ENCODE assay signal across 13 cellular contexts in the genomic region with DNA sequence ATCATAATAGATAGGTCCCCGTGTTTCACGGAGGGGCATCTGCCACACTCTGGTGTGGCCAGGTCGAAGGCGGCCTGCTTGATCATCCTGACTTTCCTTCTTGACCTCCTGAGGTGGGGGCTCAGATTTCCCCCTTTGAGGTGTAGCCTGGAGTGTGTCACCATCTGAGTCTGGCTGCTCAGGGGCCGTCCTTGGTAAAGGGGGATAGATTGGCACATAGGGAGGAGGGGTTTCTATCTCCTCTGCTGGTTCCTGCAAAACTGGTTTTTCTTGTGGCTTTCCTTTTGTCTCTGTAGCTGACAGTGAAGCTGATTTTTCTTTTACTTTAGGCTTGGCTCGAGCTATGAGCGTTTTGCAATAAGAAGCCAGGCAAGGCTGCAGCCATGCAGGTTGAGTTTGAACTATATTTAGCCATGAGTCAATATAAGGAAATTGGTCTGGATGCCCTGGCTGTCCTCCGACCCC. TPM values are rescaled to one million over a fixed set of nuclear protein-coding genes. Genes with fewer than 3 reads are reported as not detected.
DNase-seq lines count a peak whose midpoint lies in the region; ATAC-seq and TF ChIP-seq lines count a peak whose summit lies in the region.
"Had no signal": no experiment of that assay in that cellular context is flagged by ENCODE, and none has a peak within 500 bp of the region (broad histone marks: within the 10 kb centered on the region; RNA-seq: fewer than 3 reads in every experiment).

No MANE protein-coding gene starts in this region.

- H3K4me3 Mint-ChIP-seq in endothelial cell (ENCODE audit: unreplicated experiment): peak overlapping the region; percentile 86
- H3K4me3 Mint-ChIP-seq: CD4-positive, alpha-beta memory T cell; immature natural killer cell; T-helper 17 cell had no signal

- H3K36me3 Mint-ChIP-seq in endothelial cell (ENCODE audit: low read depth, unreplicated experiment): peaks cover 82% of the 10 kb centered on the region

- POLR2A ChIA-PET in GM10248 (lab: Yijun Ruan, JAX): no interaction called here

- H3K27me3 Mint-ChIP-seq in endothelial cell (ENCODE audit: unreplicated experiment): peaks cover 12% of the 10 kb centered on the region
- H3K27me3 Mint-ChIP-seq: CD4-positive, alpha-beta memory T cell; T-helper 17 cell had no signal

- CTCF ChIA-PET in GM10248 (lab: Yijun Ruan, JAX): no interaction called here

- ATAC-seq in GM18505 (IDR thresholded peaks at IDR 0.05; ENCODE audit: unreplicated experiment): no peak
- ATAC-seq in GM21576 (IDR thresholded peaks at IDR 0.05; ENCODE audit: unreplicated experiment): no peak
- ATAC-seq: T-helper 17 cell had no signal

- TF ChIP-seq POLR2A in GM18505 (IDR thresholded peaks at IDR 0.05; ENCODE audit: borderline replicate concordance, extremely low read depth, insufficient read depth, insufficient read length): no peak

- H3K27ac Mint-ChIP-seq in endothelial cell (ENCODE audit: unreplicated experiment): no peak overlapping the region
- H3K27ac Mint-ChIP-seq: CD4-positive, alpha-beta memory T cell; immature natural killer cell; T-helper 17 cell had no signal

- H3K4me1 Mint-ChIP-seq in endothelial cell (ENCODE audit: unreplicated experiment): peaks cover 11% of the 10 kb centered on the region
- H3K4me1 Mint-ChIP-seq: T-helper 17 cell had no signal

- H3K9me3 Mint-ChIP-seq in endothelial cell (ENCODE audit: unreplicated experiment): peaks cover 46% of the 10 kb centered on the region

- TF ChIP-seq CTCF in endothelial cell (IDR thresholded peaks at IDR 0.05; ENCODE audit: unreplicated experiment) (no peak), GM10248 (IDR thresholded peaks at IDR 0.05; ENCODE audit: control extremely low read depth, extremely low read depth, low read depth, missing control alignments) (no peak)

- DNase-seq in DMS53 treated with DMSO at 0.1 percent for 48 hours (lab: John Stamatoyannopoulos, UW; ENCODE audit: unreplicated experiment) (peak; percentile 76), NCI-H2029 treated with DMSO at 0.1 percent for 48 hours (lab: John Stamatoyannopoulos, UW) (peak; percentile 62), endothelial cell (ENCODE audit: low spot score) (no peak), myocyte (ENCODE audit: low read depth) (peak; percentile 49), GM10248 (ENCODE audit: extremely low spot score) (no peak), SK-N-DZ (ENCODE audit: low spot score) (no peak)
- DNase-seq: CD4-positive, alpha-beta memory T cell; immature natural killer cell; NCI-H2171; posterior cingulate gyrus; T-helper 17 cell had no signal

RNA-seq across cellular contexts. Expression of gene ZNF117, which starts 7.1 kb away (rescaled TPM):
- total RNA-seq in endothelial cell (ENCODE audit: unreplicated experiment) (42.0 TPM), myocyte (12.9 and 13.5 TPM in 2 replicates)
- 5.0 TPM for polyA plus RNA-seq in myocyte (2012)
- 13.1 and 14.2 TPM in 2 replicates for polyA plus RNA-seq in SK-N-DZ (2014; cell fraction: cytosol; rRNA removed)
- 75.6 and 106 TPM in 2 replicates for polyA plus RNA-seq in SK-N-DZ (2014; cell fraction: nucleus; rRNA removed)

RNA-seq across cellular contexts. Expression of gene ERV3-1, which starts 8.5 kb away (rescaled TPM):
- total RNA-seq in endothelial cell (ENCODE audit: unreplicated experiment): 58.4 TPM
- 24.6 and 27.8 TPM in 2 replicates for total RNA-seq in myocyte
- 16.5 TPM for polyA plus RNA-seq in myocyte (2012)
- polyA plus RNA-seq in SK-N-DZ (2014; cell fraction: cytosol; rRNA removed): 8.6 and 12.4 TPM in 2 replicates
- 58.9 and 84.1 TPM in 2 replicates for polyA plus RNA-seq in SK-N-DZ (2014; cell fraction: nucleus; rRNA removed)

Comparison
In these comparisons a context has a peak if more than half of its experiments do, and no peak if none do; other contexts are left out.
1. DNase-seq: peak in DMS53 treated with DMSO at 0.1 percent for 48 hours (single experiment), NCI-H2029 treated with DMSO at 0.1 percent for 48 hours (single experiment) and myocyte (single experiment); none in endothelial cell (single experiment), GM10248 (single experiment) and SK-N-DZ (single experiment).